ENCODE assay signal across 1 cellular context in genomic region chr3:67113802-67114407, GRCh38.
TF ChIP-seq lines count a peak whose summit lies in the region.

No MANE protein-coding gene starts in this region.

TF ChIP-seq in HepG2, 621 proteins besides CTCF, POLR2A, EP300 and RAD21 (continued from another document and continues in another):
- TF ChIP-seq PRDM4 (CRISPR knock-in tag; IDR thresholded peaks at IDR 0.05; ENCODE audit: borderline replicate concordance) (peak; percentile 96), ZFX (CRISPR knock-in tag; IDR thresholded peaks at IDR 0.05; ENCODE audit: low read depth) (no peak), MEF2D (CRISPR knock-in tag; IDR thresholded peaks at IDR 0.05) (peak; percentile 60; the same call in 1 of the 2 replicates), STAT6 (CRISPR knock-in tag; IDR thresholded peaks at IDR 0.05; ENCODE audit: borderline replicate concordance) (no peak), ZNF382 (CRISPR knock-in tag; IDR thresholded peaks at IDR 0.05; ENCODE audit: borderline replicate concordance) (no peak), ZBTB8A (CRISPR knock-in tag; IDR thresholded peaks at IDR 0.05; ENCODE audit: borderline replicate concordance, low read depth) (no peak), ZNF101 (CRISPR knock-in tag; IDR thresholded peaks at IDR 0.05; ENCODE audit: borderline replicate concordance, low read depth) (0 out of 2 replicates have a peak, but pooled peaks have one; percentile 43), ATM (IDR thresholded peaks at IDR 0.05; ENCODE audit: borderline replicate concordance) (no peak), ZNF180 (CRISPR knock-in tag; IDR thresholded peaks at IDR 0.05; ENCODE audit: borderline replicate concordance, low read depth) (no peak), HNRNPL (IDR thresholded peaks at IDR 0.05; ENCODE audit: low read depth, low read length) (no peak), KMT2B (CRISPR knock-in tag; IDR thresholded peaks at IDR 0.05) (peak; percentile 85), ZNF883 (CRISPR knock-in tag; IDR thresholded peaks at IDR 0.05; ENCODE audit: not compliant biosample characterization) (peak; percentile 75), SRY (CRISPR knock-in tag; IDR thresholded peaks at IDR 0.05) (peak; percentile 98), AKNA (CRISPR knock-in tag; IDR thresholded peaks at IDR 0.05; ENCODE audit: borderline replicate concordance) (peak; percentile 66; the same call in 1 of the 2 replicates), ZNF329 (CRISPR knock-in tag; IDR thresholded peaks at IDR 0.05; ENCODE audit: low read depth) (peak; percentile 88), ZNF530 (CRISPR knock-in tag; IDR thresholded peaks at IDR 0.05; ENCODE audit: low read depth) (peak; percentile 83; the same call in 1 of the 2 replicates), KAT8 (CRISPR knock-in tag; IDR thresholded peaks at IDR 0.05) (peak; percentile 89), NR2F6 (IDR thresholded peaks at IDR 0.05) (no peak), NR2F6 (CRISPR knock-in tag; IDR thresholded peaks at IDR 0.05) (peak; percentile 67), ARNTL (CRISPR knock-in tag; IDR thresholded peaks at IDR 0.05) (0 out of 2 replicates have a peak, but pooled peaks have one; percentile 62), ZNF569 (CRISPR knock-in tag; IDR thresholded peaks at IDR 0.05; ENCODE audit: borderline replicate concordance) (no peak), SALL2 (CRISPR knock-in tag; IDR thresholded peaks at IDR 0.05) (peak; percentile 77; the same call in 1 of the 2 replicates), XRCC5 (optimal IDR thresholded peaks at IDR 0.05; ENCODE audit: low read length) (peak; percentile 88), YEATS4 (CRISPR knock-in tag; IDR thresholded peaks at IDR 0.05; ENCODE audit: borderline replicate concordance) (peak; percentile 41; the same call in 1 of the 2 replicates), NCOA2 (CRISPR knock-in tag; IDR thresholded peaks at IDR 0.05) (peak; percentile 82), PRMT3 (CRISPR knock-in tag; IDR thresholded peaks at IDR 0.05; ENCODE audit: borderline replicate concordance, low read depth) (no peak), ZNF451 (CRISPR knock-in tag; IDR thresholded peaks at IDR 0.05) (peak; percentile 92), ZNF354B (CRISPR knock-in tag; IDR thresholded peaks at IDR 0.05) (peak; percentile 90), NFIC (IDR thresholded peaks at IDR 0.05; ENCODE audit: low read length) (no peak), AFF4 (CRISPR knock-in tag; IDR thresholded peaks at IDR 0.05) (no peak), RFXAP (CRISPR knock-in tag; IDR thresholded peaks at IDR 0.05; ENCODE audit: borderline replicate concordance) (peak; percentile 80), SMAD3 (CRISPR knock-in tag; IDR thresholded peaks at IDR 0.05) (peak; percentile 96), ZNF562 (CRISPR knock-in tag; IDR thresholded peaks at IDR 0.05; ENCODE audit: borderline replicate concordance) (peak; percentile 68; the same call in 1 of the 2 replicates), ZNF773 (CRISPR knock-in tag; IDR thresholded peaks at IDR 0.05; ENCODE audit: borderline replicate concordance) (0 out of 2 replicates have a peak, but pooled peaks have one; percentile 86), SALL1 (CRISPR knock-in tag; IDR thresholded peaks at IDR 0.05) (peak; percentile 95), FOXA1 (IDR thresholded peaks at IDR 0.05) (no peak), FOXA1 (CRISPR knock-in tag; IDR thresholded peaks at IDR 0.05) (peak; percentile 64), ZNF264 (CRISPR knock-in tag; IDR thresholded peaks at IDR 0.05) (0 out of 2 replicates have a peak, but pooled peaks have one; percentile 74), SIX4 (CRISPR knock-in tag; IDR thresholded peaks at IDR 0.05) (peak; percentile 90), HNF4A (CRISPR knock-in tag; IDR thresholded peaks at IDR 0.05) (no peak), ZNF629 (CRISPR knock-in tag; conservative IDR thresholded peaks at IDR 0.05) (no peak), ZNF34 (CRISPR knock-in tag; IDR thresholded peaks at IDR 0.05; ENCODE audit: borderline replicate concordance) (no peak), TCF7 (IDR thresholded peaks at IDR 0.05; ENCODE audit: low read depth) (no peak), ZBTB34 (CRISPR knock-in tag; IDR thresholded peaks at IDR 0.05) (0 out of 2 replicates have a peak, but pooled peaks have one; percentile 45), NCOR1 (IDR thresholded peaks at IDR 0.05; ENCODE audit: borderline replicate concordance, low read length) (no peak), MAFF (IDR thresholded peaks at IDR 0.05; ENCODE audit: low read depth, low read length) (no peak), TIGD3 (CRISPR knock-in tag; IDR thresholded peaks at IDR 0.05; ENCODE audit: borderline replicate concordance) (peak; percentile 64; the same call in 1 of the 2 replicates), LRRFIP1 (CRISPR knock-in tag; conservative IDR thresholded peaks at IDR 0.05) (peak; percentile 95)
